In genomic region chrX:73683236-73683859, GRCh38 we compare ENCODE assay signal across 1 cellular context.
TF ChIP-seq lines count a peak whose summit lies in the region.

No MANE protein-coding gene starts in this region.

TF ChIP-seq in GM23338, 12 proteins besides CTCF, POLR2A, EP300 and RAD21 (continued from another document):
- TF ChIP-seq ETS1 (IDR thresholded peaks at IDR 0.05) (no peak), NANOG (IDR thresholded peaks at IDR 0.05; ENCODE audit: borderline replicate concordance) (no peak), ZNF114 (CRISPR knock-in tag; IDR thresholded peaks at IDR 0.05) (no peak), POLR2AphosphoS5 (IDR thresholded peaks at IDR 0.05; ENCODE audit: low read depth) (no peak)
